Comparison of ENCODE assay signal across 20 cellular contexts in genomic region chr20:1757606-1758507, GRCh38.
DNase-seq lines count a peak whose midpoint lies in the region; ATAC-seq and TF ChIP-seq lines count a peak whose summit lies in the region.
"Had no signal": no experiment of that assay in that cellular context is flagged by ENCODE, and none has a peak within 500 bp of the region (broad histone marks: within the 10 kb centered on the region; RNA-seq: fewer than 3 reads in every experiment).

No MANE protein-coding gene starts in this region.

- peaks cover 0 to under 1% (median 0%) of the 10 kb centered on the region in 5 donors for H3K9me3 Mint-ChIP-seq in CD8-positive, alpha-beta memory T cell
- H3K9me3 Mint-ChIP-seq: activated CD4-positive, alpha-beta T cell treated with anti-CD3 and anti-CD28 coated beads, Interleukin-2, amount 10 ng/mL, durations not matched to agents 24 days and 14 days; activated T-helper 2 cell treated with anti-CD3 and anti-CD28 coated beads, Interferon-gamma antibody, Interleukin-2, Interleukin-4, amounts not matched to agents 10 μg/mL and 5 μg/mL and 100 μg/mL, durations not matched to agents 14 hours and 24 hours and 36 hours had no signal

- no peak overlapping the region for H3K4me3 Mint-ChIP-seq in CD8-positive, alpha-beta memory T cell
- H3K4me3 Mint-ChIP-seq: activated CD4-positive, alpha-beta T cell treated with anti-CD3 and anti-CD28 coated beads, Interleukin-2, amount 10 ng/mL, durations not matched to agents 24 days and 14 days; brain; stimulated activated naive B cell treated with anti-CD40 and anti-IgM and Interleukin-4, amounts not matched to agents 10 μg/mL and 1 μg/mL and 100 μg/mL, for 72 hours had no signal

- TF ChIP-seq POLR2A in transverse colon (IDR thresholded peaks at IDR 0.05), result no peak

- WGBS in transverse colon (ENCODE audit: low coverage in 1 of 2), 2 donors, result 44 to 55% methylated on average over 3 to 5 of the region's 5 CpGs

- peak overlapping the region; percentile 8 for H3K27ac ChIP-seq in epithelial cell of prostate
- peak overlapping the region; percentile 71 to 76 (median 74) for H3K27ac ChIP-seq in transverse colon
- H3K27ac ChIP-seq in CD8-positive, alpha-beta memory T cell (ENCODE audit: low read depth, low read length), result no peak overlapping the region
- H3K27ac ChIP-seq: BLaER1, RWPE1, sigmoid colon had no signal

- no peak for TF ChIP-seq EP300 in transverse colon (IDR thresholded peaks at IDR 0.05; ENCODE audit: low read depth)

- peaks cover 0 to 32% (median 13%) of the 10 kb centered on the region in 4 donors for H3K4me1 ChIP-seq in transverse colon
- H3K4me1 ChIP-seq in CD8-positive, alpha-beta memory T cell (ENCODE audit: insufficient read depth, low read length), result no peaks in the 10 kb centered on the region
- H3K4me1 ChIP-seq: sigmoid colon had no signal

- H3K36me3 ChIP-seq in transverse colon, result no peaks in the 10 kb centered on the region
- H3K36me3 ChIP-seq in CD8-positive, alpha-beta memory T cell (ENCODE audit: insufficient read depth, low read length), result no peaks in the 10 kb centered on the region
- H3K36me3 ChIP-seq: BLaER1, HAP-1, MG63, sigmoid colon had no signal

- POLR2A ChIA-PET in CD8-positive, alpha-beta memory T cell (lab: Charles Lee), result no interaction called here

- ATAC-seq in HG03045 (IDR thresholded peaks at IDR 0.05; ENCODE audit: unreplicated experiment), result no peak
- no peak for ATAC-seq in GM18502 (IDR thresholded peaks at IDR 0.05; ENCODE audit: poor library complexity, unreplicated experiment)
- ATAC-seq: stimulated activated naive B cell treated with anti-CD40 and anti-IgM and Interleukin-4, amounts not matched to agents 10 μg/mL and 1 μg/mL and 100 μg/mL, for 72 hours had no signal

- peaks cover 8 to 11% (median 10%) of the 10 kb centered on the region in 3 donors for H3K4me1 Mint-ChIP-seq in CD8-positive, alpha-beta memory T cell
- H3K4me1 Mint-ChIP-seq: activated CD4-positive, alpha-beta T cell treated with anti-CD3 and anti-CD28 coated beads, Interleukin-2, amount 10 ng/mL, durations not matched to agents 24 days and 14 days; brain had no signal

- H3K27me3 Mint-ChIP-seq in CD8-positive, alpha-beta memory T cell, result peaks cover 0 to 7% of the 10 kb centered on the region in 2 donors

- no peak for TF ChIP-seq CTCF in transverse colon (IDR thresholded peaks at IDR 0.05)

- no peaks in the 10 kb centered on the region for H3K9me3 ChIP-seq in transverse colon
- no peaks in the 10 kb centered on the region for H3K9me3 ChIP-seq in CD8-positive, alpha-beta memory T cell (ENCODE audit: low read length)
- H3K9me3 ChIP-seq: BLaER1, HAP-1, MG63, sigmoid colon had no signal

- in situ Hi-C loops in transverse colon (cut with MboI; ENCODE audit: low pct_ligation_motif_present in 1 of 4, low pct_unique_long_range_greater_than_20kb in 1 of 4, low sequenced_read_pairs in 3 of 4), result loop anchor here in 1 of 4 donors (25.0 kb wide), 2 partner anchors 246 to 404 kb away; no protein-coding TSS in a partner anchor

- intact Hi-C loops in transverse colon (cut with DNase I; ENCODE audit: low total_unique reads), result no loop called here

- H3K4me3 ChIP-seq in transverse colon, result no peak overlapping the region
- H3K4me3 ChIP-seq in CD8-positive, alpha-beta memory T cell (ENCODE audit: low read length), result no peak overlapping the region
- H3K4me3 ChIP-seq: BLaER1, HAP-1, MG63, sigmoid colon had no signal

- no peaks in the 10 kb centered on the region for H3K36me3 Mint-ChIP-seq in CD8-positive, alpha-beta memory T cell
- H3K36me3 Mint-ChIP-seq: brain; stimulated activated naive B cell treated with anti-CD40 and anti-IgM and Interleukin-4, amounts not matched to agents 10 μg/mL and 1 μg/mL and 100 μg/mL, for 72 hours had no signal

- no peak overlapping the region for H3K27ac Mint-ChIP-seq in CD8-positive, alpha-beta memory T cell
- H3K27ac Mint-ChIP-seq: activated CD4-positive, alpha-beta T cell treated with anti-CD3 and anti-CD28 coated beads, Interleukin-2, amount 10 ng/mL, durations not matched to agents 24 days and 14 days; activated T-helper 2 cell treated with anti-CD3 and anti-CD28 coated beads, Interferon-gamma antibody, Interleukin-2, Interleukin-4, amounts not matched to agents 10 μg/mL and 5 μg/mL and 100 μg/mL, durations not matched to agents 14 hours and 24 hours and 36 hours; stimulated activated naive B cell treated with anti-CD40 and anti-IgM and Interleukin-4, amounts not matched to agents 10 μg/mL and 1 μg/mL and 100 μg/mL, for 72 hours had no signal

- DNase-seq in MV-4-11 (lab: John Stamatoyannopoulos, UW), result peak; percentile 59
- DNase-seq in epithelial cell of prostate (ENCODE audit: low read depth, low spot score), result no peak
- peak; percentile 40 for DNase-seq in midbrain (lab: John Stamatoyannopoulos, UW)
- DNase-seq in transverse colon, result no peak
- no peak for DNase-seq in CD8-positive, alpha-beta memory T cell
- DNase-seq: activated CD4-positive, alpha-beta T cell treated with anti-CD3 and anti-CD28 coated beads, Interleukin-2, amount 10 ng/mL, durations not matched to agents 24 days and 14 days; hippocampal formation; IMR-90; MG63; NCI-H1694 treated with DMSO at 0.1 percent for 48 hours; NCI-H226; sigmoid colon; stimulated activated naive B cell treated with anti-CD40 and anti-IgM and Interleukin-4, amounts not matched to agents 10 μg/mL and 1 μg/mL and 100 μg/mL, for 72 hours had no signal

- CTCF ChIA-PET in CD8-positive, alpha-beta memory T cell (lab: Charles Lee), result interaction anchor here (1.6 to 2.4 kb wide), 2 partner anchors 19 to 24 kb away, joined by 3 to 8 read pairs; no protein-coding TSS in a partner anchor

- no peaks in the 10 kb centered on the region for H3K27me3 ChIP-seq in transverse colon
- H3K27me3 ChIP-seq in CD8-positive, alpha-beta memory T cell (ENCODE audit: insufficient read depth, low read length, poor library complexity, severe bottlenecking), result no peaks in the 10 kb centered on the region
- H3K27me3 ChIP-seq: BLaER1, MG63, sigmoid colon had no signal

Comparison
In these comparisons a context has a peak if more than half of its experiments do, and no peak if none do; other contexts are left out.
1. DNase-seq: peak in MV-4-11 (single experiment) and midbrain (single experiment); none in epithelial cell of prostate (single experiment), transverse colon (single experiment) and CD8-positive, alpha-beta memory T cell (0 of 5).